Comparison of ENCODE assay signal across 8 cellular contexts in genomic region chr1:150148834-150149489, GRCh38. TPM values are rescaled to one million over a fixed set of nuclear protein-coding genes. Genes with fewer than 3 reads are reported as not detected.
DNase-seq lines count a peak whose midpoint lies in the region; ATAC-seq and TF ChIP-seq lines count a peak whose summit lies in the region.

No MANE protein-coding gene starts in this region.

- H3K4me3 ChIP-seq in cardiac fibroblast (replicated peaks in 1 of 2; ENCODE audit: low read depth in 2 of 2, low read length in 2 of 2) (peak overlapping the region; percentile 77), mononuclear cell (ENCODE audit: low read length) (peak overlapping the region; percentile 98), aorta (ENCODE audit: low read length in 2 of 2) (peak overlapping the region; percentile 100)

- TF ChIP-seq CTCF in GM10266 (IDR thresholded peaks at IDR 0.05; ENCODE audit: control insufficient read depth, insufficient read depth, low read depth, missing control alignments) (no peak), cardiac fibroblast (IDR thresholded peaks at IDR 0.05; ENCODE audit: low read depth, low read length) (no peak)

- peaks cover 0 to 5% of the 10 kb centered on the region in 2 donors for H3K36me3 ChIP-seq in aorta (ENCODE audit: control insufficient read depth in 1 of 2, insufficient read depth in 2 of 2, low read length in 1 of 2)

- WGBS in aorta, 2 donors, result 14 to 15% methylated on average over 16 of the region's 16 CpGs

- no peaks in the 10 kb centered on the region for H3K9me3 ChIP-seq in mononuclear cell (ENCODE audit: low read depth, low read length)
- no peaks in the 10 kb centered on the region for H3K9me3 ChIP-seq in aorta (ENCODE audit: control insufficient read depth, low read length)

- peak overlapping the region; percentile 85 to 100 for H3K27ac ChIP-seq in aorta (ENCODE audit: low read depth in 1 of 2, low read length in 2 of 2)

- H3K4me1 ChIP-seq in mononuclear cell (ENCODE audit: insufficient read depth, low read length), result peaks cover 63% of the 10 kb centered on the region
- H3K4me1 ChIP-seq in aorta (ENCODE audit: control insufficient read depth in 1 of 2, insufficient read depth in 2 of 2, low read length in 2 of 2), result peaks cover 0 to 2% of the 10 kb centered on the region in 2 donors

- DNase-seq in GM10266 (ENCODE audit: extremely low spot score) (peak; percentile 32), NCI-H1694 treated with DMSO at 0.1 percent for 48 hours (lab: John Stamatoyannopoulos, UW) (peak; percentile 33), cardiac fibroblast (ENCODE audit: low read depth in 2 of 2) (no peak), aorta (no peak), mesenteric fat pad (ENCODE audit: low spot score) (no peak), kidney glomerular epithelial cell (lab: John Stamatoyannopoulos, UW) (no peak)

- H3K27me3 ChIP-seq in mononuclear cell (ENCODE audit: insufficient read depth, low read length) (no peaks in the 10 kb centered on the region), aorta (ENCODE audit: control insufficient read depth in 1 of 2, insufficient read depth in 2 of 2, low read length in 1 of 2) (no peaks in the 10 kb centered on the region)

- no peak for ATAC-seq in aorta (ENCODE audit: low FRiP score)
- ATAC-seq in HG03139 (IDR thresholded peaks at IDR 0.05; ENCODE audit: unreplicated experiment), result no peak

- intact Hi-C loops in aorta (cut with DNase I), result loop anchor here in 1 of 2 donors (5.0 kb wide), 1 partner anchor 47 kb away; no protein-coding TSS in a partner anchor

RNA-seq across cellular contexts. Expression of gene PLEKHO1, which starts 0.8 kb away (rescaled TPM):
- 80.9 TPM for total RNA-seq in mononuclear cell
- 100 to 1,000 TPM in 1 of 2 donors, 10 to 100 TPM in 1; 90.6 to 146 TPM for total RNA-seq in aorta
- 100 to 1,000 TPM in 1 of 2 donors, 10 to 100 TPM in 1; 56.6 to 146 TPM for polyA plus RNA-seq in aorta
- 33.1 TPM for total RNA-seq in mesenteric fat pad

Comparison
In these comparisons a context has a peak if more than half of its experiments do, and no peak if none do; other contexts are left out.
1. DNase-seq: peak in GM10266 (single experiment) and NCI-H1694 treated with DMSO at 0.1 percent for 48 hours (single experiment); none in cardiac fibroblast (0 of 2), aorta (0 of 2), mesenteric fat pad (single experiment) and kidney glomerular epithelial cell (single experiment).
2. Peak in every context shown above with its lines, with median percentiles within 50 percentile points of each other: H3K4me3 ChIP-seq.